Comparison of ENCODE assay signal across 9 cellular contexts in the genomic region with DNA sequence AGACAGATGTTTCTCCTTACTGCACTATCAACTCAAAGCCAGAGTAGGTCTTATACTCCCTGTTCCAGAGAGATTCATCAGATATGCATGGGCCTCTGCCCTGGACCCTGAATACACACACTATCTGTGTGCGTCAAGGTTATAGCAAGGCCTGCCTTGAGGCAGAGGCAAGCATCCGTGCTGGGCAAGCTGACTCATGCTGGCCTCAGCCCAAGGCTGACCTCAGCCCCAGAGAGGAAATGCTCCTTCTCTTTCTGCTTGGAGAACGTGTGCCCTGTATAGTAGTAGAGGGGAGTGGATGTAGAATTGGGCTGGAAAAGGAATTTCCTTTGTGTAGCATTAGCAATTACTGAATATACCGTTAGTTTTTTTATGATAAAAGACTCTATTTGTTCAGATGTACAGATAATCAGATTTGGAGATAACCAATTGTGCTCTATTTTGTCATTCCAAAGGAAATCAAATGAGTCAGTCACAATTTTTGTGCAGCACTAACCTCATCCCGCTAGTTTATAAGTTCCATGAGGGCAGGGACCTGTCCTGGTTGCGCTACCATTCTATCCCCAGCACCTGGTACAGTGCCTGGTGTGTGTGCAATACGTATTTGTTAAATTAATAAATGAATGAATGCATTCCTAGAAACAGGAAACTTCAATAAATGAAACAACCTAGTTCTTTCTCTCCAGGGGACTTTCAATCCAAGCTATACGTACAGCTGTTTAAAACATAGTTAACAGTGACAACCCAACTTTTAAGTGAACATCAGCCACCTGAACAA. TPM values are rescaled to one million over a fixed set of nuclear protein-coding genes. Genes with fewer than 3 reads are reported as not detected.
DNase-seq lines count a peak whose midpoint lies in the region; ATAC-seq and TF ChIP-seq lines count a peak whose summit lies in the region.
"Had no signal": no experiment of that assay in that cellular context is flagged by ENCODE, and none has a peak within 500 bp of the region (broad histone marks: within the 10 kb centered on the region; RNA-seq: fewer than 3 reads in every experiment).

No MANE protein-coding gene starts in this region.

- no peaks in the 10 kb centered on the region for H3K9me3 Mint-ChIP-seq in stimulated activated naive B cell treated with anti-CD40 and anti-IgM and Interleukin-4, amounts not matched to agents 10 μg/mL and 1 μg/mL and 100 μg/mL, for 72 hours
- H3K9me3 Mint-ChIP-seq in Caco-2 (ENCODE audit: unreplicated experiment): no peaks in the 10 kb centered on the region

- H3K4me1 Mint-ChIP-seq in stimulated activated naive B cell treated with anti-CD40 and anti-IgM and Interleukin-4, amounts not matched to agents 10 μg/mL and 1 μg/mL and 100 μg/mL, for 72 hours: no peaks in the 10 kb centered on the region
- no peaks in the 10 kb centered on the region for H3K4me1 Mint-ChIP-seq in Caco-2 (ENCODE audit: low read depth, unreplicated experiment)

- peaks cover 11 to 22% of the 10 kb centered on the region in 2 donors for H3K4me1 ChIP-seq in gastrocnemius medialis
- H3K4me1 ChIP-seq in Caco-2: no peaks in the 10 kb centered on the region
- H3K4me1 ChIP-seq: breast epithelium had no signal

- TF ChIP-seq POLR2A in gastrocnemius medialis (IDR thresholded peaks at IDR 0.05): no peak

- H3K9me3 ChIP-seq in gastrocnemius medialis (no peaks in the 10 kb centered on the region), Caco-2 (no peaks in the 10 kb centered on the region)
- H3K9me3 ChIP-seq: breast epithelium had no signal

- TF ChIP-seq CTCF in gastrocnemius medialis (IDR thresholded peaks at IDR 0.05 in 4 of 5, conservative IDR thresholded peaks at IDR 0.05 in 1 of 5) (no peak), GM10266 (IDR thresholded peaks at IDR 0.05; ENCODE audit: control insufficient read depth, insufficient read depth, low read depth, missing control alignments) (no peak), Caco-2 (IDR thresholded peaks at IDR 0.05; ENCODE audit: insufficient read depth in 1 of 2, low read depth in 1 of 2, low read length in 1 of 2, severe bottlenecking in 1 of 2, unreplicated experiment in 1 of 2) (no peak)

- ATAC-seq in gastrocnemius medialis: peak; percentile 86 to 87
- no peak for ATAC-seq in stimulated activated naive B cell treated with anti-CD40 and anti-IgM and Interleukin-4, amounts not matched to agents 10 μg/mL and 1 μg/mL and 100 μg/mL, for 72 hours (replicated peaks)

- H3K27me3 ChIP-seq in gastrocnemius medialis (no peaks in the 10 kb centered on the region), Caco-2 (replicated peaks; ENCODE audit: control insufficient read depth, insufficient read depth, low read length) (no peaks in the 10 kb centered on the region)

- no peaks in the 10 kb centered on the region for H3K36me3 Mint-ChIP-seq in stimulated activated naive B cell treated with anti-CD40 and anti-IgM and Interleukin-4, amounts not matched to agents 10 μg/mL and 1 μg/mL and 100 μg/mL, for 72 hours
- no peaks in the 10 kb centered on the region for H3K36me3 Mint-ChIP-seq in Caco-2 (ENCODE audit: insufficient read depth, unreplicated experiment)

- peak overlapping the region; percentile 34 to 72 (median 40) for H3K27ac ChIP-seq in gastrocnemius medialis
- H3K27ac ChIP-seq: breast epithelium had no signal

- CTCF ChIA-PET in Caco-2 (lab: Charles Lee): no interaction called here

- DNase-seq in GOT3 (lab: John Stamatoyannopoulos, UW) (peak; percentile 70), SKM-1 (lab: John Stamatoyannopoulos, UW; ENCODE audit: unreplicated experiment) (peak; percentile 64), head of caudate nucleus (peak in 33 of 42 donors; percentile 12 to 80 (median 52)), gastrocnemius medialis (peak; percentile 50 to 82), GM10266 (ENCODE audit: extremely low spot score) (no peak), Caco-2 (no peak), NCI-H1048 (lab: John Stamatoyannopoulos, UW) (no peak)
- no peak for DNase-seq in stimulated activated naive B cell treated with anti-CD40 and anti-IgM and Interleukin-4, amounts not matched to agents 10 μg/mL and 1 μg/mL and 100 μg/mL, for 72 hours

- no peaks in the 10 kb centered on the region for H3K36me3 ChIP-seq in gastrocnemius medialis
- H3K36me3 ChIP-seq in Caco-2 (ENCODE audit: control insufficient read depth, insufficient read depth, low read length): no peaks in the 10 kb centered on the region
- H3K36me3 ChIP-seq: breast epithelium had no signal

- in situ Hi-C loops in gastrocnemius medialis (cut with MboI; ENCODE audit: low sequenced_read_pairs in 4 of 4): loop anchor here in 1 of 4 donors (25.0 kb wide), 1 partner anchor 390 kb away; the partner anchor contains the start of genes ATR and PLS1

- no peak overlapping the region for H3K27ac Mint-ChIP-seq in stimulated activated naive B cell treated with anti-CD40 and anti-IgM and Interleukin-4, amounts not matched to agents 10 μg/mL and 1 μg/mL and 100 μg/mL, for 72 hours
- no peak overlapping the region for H3K27ac Mint-ChIP-seq in Caco-2 (ENCODE audit: unreplicated experiment)

- BruUV-seq in Caco-2 (replicated peaks; lab: Mats Ljungman, UMichigan): no TSS peak

- H3K4me3 ChIP-seq in gastrocnemius medialis (no peak overlapping the region), Caco-2 (ENCODE audit: low read depth, low read length) (no peak overlapping the region)
- H3K4me3 ChIP-seq: breast epithelium had no signal

- intact Hi-C loops in head of caudate nucleus (cut with DNase I): no loop called here
- intact Hi-C loops in gastrocnemius medialis (cut with DNase I; ENCODE audit: low total_unique reads): no loop called here
- intact Hi-C loops in Caco-2 (cut with micrococcal nuclease; ENCODE audit: unreplicated experiment): no loop called here

- H3K4me3 Mint-ChIP-seq in stimulated activated naive B cell treated with anti-CD40 and anti-IgM and Interleukin-4, amounts not matched to agents 10 μg/mL and 1 μg/mL and 100 μg/mL, for 72 hours: no peak overlapping the region
- no peak overlapping the region for H3K4me3 Mint-ChIP-seq in Caco-2 (ENCODE audit: unreplicated experiment)

- POLR2A ChIA-PET in Caco-2 (lab: Charles Lee): no interaction called here

- peaks cover 23 to 24% of the 10 kb centered on the region in 2 donors for H3K27me3 Mint-ChIP-seq in stimulated activated naive B cell treated with anti-CD40 and anti-IgM and Interleukin-4, amounts not matched to agents 10 μg/mL and 1 μg/mL and 100 μg/mL, for 72 hours
- H3K27me3 Mint-ChIP-seq in Caco-2 (ENCODE audit: insufficient read depth, unreplicated experiment): peaks cover 18% of the 10 kb centered on the region

RNA-seq across cellular contexts. Expression of gene PAQR9, which starts 13.3 kb away (rescaled TPM):
- total RNA-seq in gastrocnemius medialis (1 to 10 TPM in 1 of 4 donors, under 1 TPM in 2, not detected in 1; 0.20 to 1.0 (median 0.27) TPM), Caco-2 (2022) (not detected in 2 replicates)
- total RNA-seq: breast epithelium had no signal

RNA-seq across cellular contexts. Expression of gene U2SURP, which starts 24.6 kb away (rescaled TPM):
- 10 to 100 TPM; 43.2 to 63.7 (median 43.9) TPM for total RNA-seq in gastrocnemius medialis
- 125 and 131 TPM in 2 replicates for total RNA-seq in Caco-2 (2022)

Comparison
In these comparisons a context has a peak if more than half of its experiments do, and no peak if none do; other contexts are left out.
1. DNase-seq: peak in GOT3 (single experiment), SKM-1 (single experiment), head of caudate nucleus (33 of 42) and gastrocnemius medialis (2 of 2); none in stimulated activated naive B cell treated with anti-CD40 and anti-IgM and Interleukin-4, amounts not matched to agents 10 μg/mL and 1 μg/mL and 100 μg/mL, for 72 hours (single experiment), GM10266 (single experiment), Caco-2 (0 of 2) and NCI-H1048 (single experiment).
2. ATAC-seq: peak in gastrocnemius medialis (2 of 2); none in stimulated activated naive B cell treated with anti-CD40 and anti-IgM and Interleukin-4, amounts not matched to agents 10 μg/mL and 1 μg/mL and 100 μg/mL, for 72 hours (0 of 2).